22 cellular contexts compared by ENCODE assay signal in the genomic region with DNA sequence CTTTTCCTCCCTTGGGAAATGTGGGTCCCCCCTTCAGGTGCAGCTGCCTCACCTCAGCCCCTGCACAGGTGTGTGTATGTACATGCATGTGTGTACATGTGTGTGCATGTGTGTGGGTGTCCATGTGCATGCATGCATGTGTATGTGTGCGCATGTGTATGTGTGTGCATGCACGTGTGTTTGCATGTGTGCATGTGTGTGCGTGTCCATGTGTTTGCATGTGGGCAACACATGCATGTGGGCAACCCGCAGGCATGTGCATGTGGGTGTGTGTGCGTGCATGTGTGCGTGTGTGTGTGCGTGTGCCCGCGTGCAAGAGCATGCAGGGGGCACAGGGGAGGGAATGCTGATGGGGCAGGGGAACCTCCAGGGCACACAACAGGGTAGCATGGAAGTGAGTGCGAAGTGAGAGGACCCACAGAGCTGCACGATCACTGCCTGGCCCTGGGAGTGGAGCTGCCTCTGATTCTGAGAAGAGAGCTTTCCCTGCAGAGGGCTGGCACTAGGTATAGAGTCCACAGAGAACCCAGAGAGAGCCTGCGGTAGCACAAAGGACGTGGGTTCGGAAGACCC. TPM values are rescaled to one million over a fixed set of nuclear protein-coding genes. Genes with fewer than 3 reads are reported as not detected.
"Had no signal": no experiment of that assay in that cellular context is flagged by ENCODE, and none has a peak within 500 bp of the region (broad histone marks: within the 10 kb centered on the region; RNA-seq: fewer than 3 reads in every experiment).

No MANE protein-coding gene starts in this region.

- H3K9me3 Mint-ChIP-seq: activated CD4-positive, alpha-beta T cell treated with anti-CD3 and anti-CD28 coated beads, Interleukin-2, amount 10 ng/mL, durations not matched to agents 24 days and 14 days; activated naive CD4-positive, alpha-beta T cell treated with anti-CD3 and anti-CD28 coated beads, Interleukin-2, amount 50 U/mL, for 24 hours; natural killer cell had no signal

- H3K9me3 ChIP-seq: adrenal gland, breast epithelium, esophagus squamous epithelium, heart right ventricle, lower lobe of right lung, tibial nerve, vagina had no signal

- H3K36me3 Mint-ChIP-seq: natural killer cell had no signal

- H3K4me3 Mint-ChIP-seq: activated CD4-positive, alpha-beta T cell treated with anti-CD3 and anti-CD28 coated beads, Interleukin-2, amount 10 ng/mL, durations not matched to agents 24 days and 14 days; activated naive CD4-positive, alpha-beta T cell treated with anti-CD3 and anti-CD28 coated beads, Interleukin-2, amount 50 U/mL, for 24 hours; natural killer cell had no signal

- H3K4me1 Mint-ChIP-seq: activated naive CD4-positive, alpha-beta T cell treated with anti-CD3 and anti-CD28 coated beads, Interleukin-2, amount 50 U/mL, for 24 hours had no signal

- H3K27me3 ChIP-seq: adrenal gland, breast epithelium, esophagus squamous epithelium, heart right ventricle, tibial nerve, vagina had no signal

- H3K4me3 ChIP-seq: adrenal gland, breast epithelium, esophagus squamous epithelium, heart right ventricle, lower lobe of right lung, tibial nerve, vagina had no signal

- H3K27ac ChIP-seq: adrenal gland, breast epithelium, esophagus squamous epithelium, heart right ventricle, lower lobe of right lung, tibial nerve, vagina had no signal

- DNase-seq: activated CD4-positive, alpha-beta T cell treated with anti-CD3 and anti-CD28 coated beads, Interleukin-2, amount 10 ng/mL, durations not matched to agents 24 days and 14 days; activated CD8-positive, alpha-beta memory T cell treated with anti-CD3 and anti-CD28 coated beads, Interleukin-2, amount 50 U/mL, for 4 hours; activated effector memory CD4-positive, alpha-beta T cell treated with Interleukin-2 at 50 U/mL for 16 hours; activated T-cell treated with anti-CD3 and anti-CD28 coated beads, Interleukin-2, amount 50 U/mL, for 48 hours; adrenal gland; effector CD4-positive, alpha-beta T cell; esophagus squamous epithelium; left colon; lower lobe of right lung; natural killer cell; retina; stimulated activated naive CD4-positive, alpha-beta T cell; T-helper 1 cell; T1000 had no signal

- ATAC-seq: left colon, lower lobe of right lung had no signal

- H3K27ac Mint-ChIP-seq: activated CD4-positive, alpha-beta T cell treated with anti-CD3 and anti-CD28 coated beads, Interleukin-2, amount 10 ng/mL, durations not matched to agents 24 days and 14 days had no signal

- H3K4me1 ChIP-seq: adrenal gland, breast epithelium, heart right ventricle, lower lobe of right lung, tibial nerve, vagina had no signal

- FAIRE-seq: astrocyte had no signal

- H3K36me3 ChIP-seq: adrenal gland, breast epithelium had no signal

- H3K27me3 Mint-ChIP-seq: activated CD4-positive, alpha-beta T cell treated with anti-CD3 and anti-CD28 coated beads, Interleukin-2, amount 10 ng/mL, durations not matched to agents 24 days and 14 days; activated naive CD4-positive, alpha-beta T cell treated with anti-CD3 and anti-CD28 coated beads, Interleukin-2, amount 50 U/mL, for 24 hours had no signal

RNA-seq across cellular contexts. Expression of a gene that starts 14.6 kb away (rescaled TPM):
- total RNA-seq: cerebellum, vagina had no signal

RNA-seq across cellular contexts. Expression of a gene that starts 41.1 kb away (rescaled TPM):
- total RNA-seq: activated CD4-positive, alpha-beta T cell treated with anti-CD3 and anti-CD28 coated beads, Interleukin-2, amount 10 ng/mL, durations not matched to agents 24 days and 14 days; astrocyte; esophagus squamous epithelium; left colon; mesenteric fat pad had no signal
